9 cellular contexts compared by ENCODE assay signal in genomic region chr2:145484443-145485086, GRCh38.
DNase-seq lines count a peak whose midpoint lies in the region; ATAC-seq, FAIRE-seq and TF ChIP-seq lines count a peak whose summit lies in the region.
"Had no signal": no experiment of that assay in that cellular context is flagged by ENCODE, and none has a peak within 500 bp of the region (broad histone marks: within the 10 kb centered on the region; RNA-seq: fewer than 3 reads in every experiment).

No MANE protein-coding gene starts in this region.

- POLR2A ChIA-PET in SK-N-SH (lab: Yijun Ruan, JAX): no interaction called here

- CTCF ChIA-PET in SK-N-SH (lab: Yijun Ruan, JAX): interaction anchor here (0.6 to 1.1 kb wide), 2 partner anchors 12 to 598 kb away, joined by 3 read pairs; no protein-coding TSS in a partner anchor

- H3K4me3 ChIP-seq in SK-N-SH (ENCODE audit: low read depth in 2 of 2, low read length in 1 of 2) (no peak overlapping the region), foreskin fibroblast (ENCODE audit: low read depth in 1 of 2, low read length in 2 of 2) (no peak overlapping the region)

- H2AFZ ChIP-seq in SK-N-SH (ENCODE audit: low read depth): peak overlapping the region; percentile 2; the same call in 1 of the 2 replicates

- H3F3A ChIP-seq in SK-N-SH (replicated peaks; ENCODE audit: insufficient read depth): no peaks in the 10 kb centered on the region

- TF ChIP-seq POLR2A in H54 (IDR thresholded peaks at IDR 0.05; ENCODE audit: low read depth, low read length) (no peak), GM18505 (IDR thresholded peaks at IDR 0.05; ENCODE audit: borderline replicate concordance, extremely low read depth, insufficient read depth, insufficient read length) (no peak)

- H3K9me3 ChIP-seq in SK-N-SH: no peaks in the 10 kb centered on the region

- DNase-seq in A172 (ENCODE audit: low spot score) (peak; percentile 83), H54 (ENCODE audit: insufficient read length, low spot score) (peak; percentile 7), SK-N-SH (no peak), foreskin fibroblast (peak; percentile 78 to 88), cerebellar nuclear complex (lab: John Stamatoyannopoulos, UW) (no peak), caudate nucleus (lab: John Stamatoyannopoulos, UW) (no peak)
- DNase-seq: activated naive CD4-positive, alpha-beta T cell treated with anti-CD3 and anti-CD28 coated beads, Interleukin-2, amount 50 U/mL, for 16 hours had no signal

- H3K27me3 ChIP-seq in SK-N-SH (ENCODE audit: insufficient read depth): no peaks in the 10 kb centered on the region

- TF ChIP-seq CTCF in SK-N-SH (IDR thresholded peaks at IDR 0.05) (peak; percentile 45), foreskin fibroblast (IDR thresholded peaks at IDR 0.05; ENCODE audit: low read depth, low read length) (peak; percentile 27)

- peak; percentile 61 for TF ChIP-seq RAD21 in SK-N-SH (IDR thresholded peaks at IDR 0.05; ENCODE audit: low read length)

- no peaks in the 10 kb centered on the region for H3K36me3 ChIP-seq in SK-N-SH (replicated peaks in 1 of 2; ENCODE audit: control insufficient read depth in 1 of 2, insufficient read depth in 2 of 2, low read length in 1 of 2)

- TF ChIP-seq EP300 in SK-N-SH (IDR thresholded peaks at IDR 0.05; ENCODE audit: borderline replicate concordance in 1 of 2, low read depth in 1 of 2, low read length in 1 of 2): no peak

- no peaks in the 10 kb centered on the region for H3K9me2 ChIP-seq in SK-N-SH

- no peaks in the 10 kb centered on the region for H4K20me1 ChIP-seq in SK-N-SH (ENCODE audit: insufficient read depth)

- no peaks in the 10 kb centered on the region for H3K4me1 ChIP-seq in SK-N-SH (ENCODE audit: control insufficient read depth in 1 of 2, insufficient read depth in 2 of 2, low read depth in 1 of 2, low read length in 1 of 2)

- H3K4me2 ChIP-seq in SK-N-SH: no peak overlapping the region

- FAIRE-seq in H54 (lab: Jason Lieb, UNC): peak; percentile 97

- no peak for ATAC-seq in GM18498 (IDR thresholded peaks at IDR 0.05; ENCODE audit: unreplicated experiment)
- ATAC-seq in GM18505 (IDR thresholded peaks at IDR 0.05; ENCODE audit: unreplicated experiment): no peak

- H3K9ac ChIP-seq in SK-N-SH: no peak overlapping the region

- no peaks in the 10 kb centered on the region for H3K79me2 ChIP-seq in SK-N-SH (ENCODE audit: insufficient read depth)

- no peak overlapping the region for H3K27ac ChIP-seq in SK-N-SH (ENCODE audit: low read depth in 2 of 2, low read length in 1 of 2)
- H3K27ac ChIP-seq in caudate nucleus (ENCODE audit: low read depth, low read length): no peak overlapping the region

TF ChIP-seq in SK-N-SH, 30 proteins besides CTCF, POLR2A, EP300 and RAD21:
- TF ChIP-seq, protein P1, sequence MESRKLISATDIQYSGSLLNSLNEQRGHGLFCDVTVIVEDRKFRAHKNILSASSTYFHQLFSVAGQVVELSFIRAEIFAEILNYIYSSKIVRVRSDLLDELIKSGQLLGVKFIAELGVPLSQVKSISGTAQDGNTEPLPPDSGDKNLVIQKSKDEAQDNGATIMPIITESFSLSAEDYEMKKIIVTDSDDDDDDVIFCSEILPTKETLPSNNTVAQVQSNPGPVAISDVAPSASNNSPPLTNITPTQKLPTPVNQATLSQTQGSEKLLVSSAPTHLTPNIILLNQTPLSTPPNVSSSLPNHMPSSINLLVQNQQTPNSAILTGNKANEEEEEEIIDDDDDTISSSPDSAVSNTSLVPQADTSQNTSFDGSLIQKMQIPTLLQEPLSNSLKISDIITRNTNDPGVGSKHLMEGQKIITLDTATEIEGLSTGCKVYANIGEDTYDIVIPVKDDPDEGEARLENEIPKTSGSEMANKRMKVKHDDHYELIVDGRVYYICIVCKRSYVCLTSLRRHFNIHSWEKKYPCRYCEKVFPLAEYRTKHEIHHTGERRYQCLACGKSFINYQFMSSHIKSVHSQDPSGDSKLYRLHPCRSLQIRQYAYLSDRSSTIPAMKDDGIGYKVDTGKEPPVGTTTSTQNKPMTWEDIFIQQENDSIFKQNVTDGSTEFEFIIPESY (IDR thresholded peaks at IDR 0.05; ENCODE audit: borderline replicate concordance, low read depth): no peak
- TF ChIP-seq SMC3 (IDR thresholded peaks at IDR 0.05; ENCODE audit: low read depth, low read length) (peak; percentile 22; the same call in 1 of the 2 replicates), FOXJ3 (CRISPR knock-in tag; IDR thresholded peaks at IDR 0.05) (no peak), RXRA (IDR thresholded peaks at IDR 0.05; ENCODE audit: borderline replicate concordance, low read depth) (no peak), JUND (IDR thresholded peaks at IDR 0.05) (no peak), NRF1 (IDR thresholded peaks at IDR 0.05; ENCODE audit: low read depth, low read length) (no peak)
- TF ChIP-seq, protein P2, sequence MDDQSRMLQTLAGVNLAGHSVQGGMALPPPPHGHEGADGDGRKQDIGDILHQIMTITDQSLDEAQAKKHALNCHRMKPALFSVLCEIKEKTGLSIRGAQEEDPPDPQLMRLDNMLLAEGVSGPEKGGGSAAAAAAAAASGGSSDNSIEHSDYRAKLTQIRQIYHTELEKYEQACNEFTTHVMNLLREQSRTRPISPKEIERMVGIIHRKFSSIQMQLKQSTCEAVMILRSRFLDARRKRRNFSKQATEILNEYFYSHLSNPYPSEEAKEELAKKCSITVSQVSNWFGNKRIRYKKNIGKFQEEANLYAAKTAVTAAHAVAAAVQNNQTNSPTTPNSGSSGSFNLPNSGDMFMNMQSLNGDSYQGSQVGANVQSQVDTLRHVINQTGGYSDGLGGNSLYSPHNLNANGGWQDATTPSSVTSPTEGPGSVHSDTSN (IDR thresholded peaks at IDR 0.05): no peak
TF ChIP-seq in SK-N-SH: peak in this region for 1.

Comparison
In these comparisons a context has a peak if more than half of its experiments do, and no peak if none do; other contexts are left out.
1. DNase-seq: peak in A172 (single experiment), H54 (single experiment) and foreskin fibroblast (2 of 2); none in SK-N-SH (single experiment), cerebellar nuclear complex (0 of 2) and caudate nucleus (0 of 61).